Comparison of ENCODE assay signal across 8 cellular contexts in the genomic region with DNA sequence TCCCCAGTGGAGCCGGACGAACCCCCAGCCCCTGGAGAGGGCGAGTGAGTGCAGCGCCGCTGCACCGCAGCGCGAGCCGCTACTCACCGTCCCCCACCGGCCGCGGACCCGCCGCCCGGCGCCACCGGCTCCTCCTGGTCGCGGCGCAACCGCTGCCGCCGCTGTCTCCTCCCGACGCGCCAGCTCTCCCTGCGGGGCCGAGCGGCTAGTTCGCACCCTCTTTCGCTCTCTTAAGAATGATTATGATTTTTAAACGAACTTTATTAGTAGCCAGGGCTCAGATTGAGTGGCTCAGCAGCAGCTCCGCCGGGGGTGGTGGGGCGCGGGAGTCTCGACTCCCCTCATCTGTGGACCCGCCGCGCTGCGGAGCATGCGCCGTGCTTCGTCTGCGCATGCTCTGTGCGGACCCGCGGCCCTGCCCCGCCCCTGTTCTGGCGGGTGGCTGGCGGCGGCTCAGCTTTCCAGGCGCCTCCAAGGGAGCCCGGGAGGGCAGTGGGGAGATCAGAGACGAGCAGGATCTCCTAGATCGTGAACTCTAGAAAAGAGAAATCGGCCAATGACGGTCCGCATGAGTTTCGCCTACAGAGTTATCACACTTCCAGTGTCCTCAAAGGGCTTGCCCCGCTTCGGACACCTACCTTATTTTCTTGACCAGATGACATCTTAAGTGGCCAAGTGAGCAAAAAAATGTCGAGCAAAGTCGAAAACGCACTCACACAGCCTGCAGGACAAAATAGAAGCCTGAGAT.
A peak's percentile ranks its signal among the peaks of the same experiment; 100 is the strongest.
DNase-seq lines count a peak whose midpoint lies in the region; ATAC-seq and TF ChIP-seq lines count a peak whose summit lies in the region.

A gene (minus strand): TSS at position 372 of the 748 bp plus-strand sequence. CDS start 11,927 bp downstream, outside the sequence.

- H4K20me1 ChIP-seq in OCI-LY3 (ENCODE audit: insufficient read depth, low read length), result no peaks in the 10 kb centered on the region

- peaks cover 45% of the 10 kb centered on the region for H3K79me2 ChIP-seq in OCI-LY3 (ENCODE audit: low read length)

- H3K27me3 ChIP-seq in HUES6 (ENCODE audit: control insufficient read depth, insufficient read depth, low read length) (no peaks in the 10 kb centered on the region), OCI-LY3 (ENCODE audit: low read depth, low read length) (no peaks in the 10 kb centered on the region), mucosa of rectum (ENCODE audit: control insufficient read depth in 2 of 2, insufficient read depth in 2 of 2, low read length in 2 of 2) (no peaks in the 10 kb centered on the region)

- H3K4me2 ChIP-seq in OCI-LY3 (ENCODE audit: low read length), result peak within 1 kb of the TSS; percentile 90

- peak; percentile 75 for TF ChIP-seq POLR2A in erythroblast (IDR thresholded peaks at IDR 0.05; ENCODE audit: low read length)

- DNase-seq in DMS153 (lab: John Stamatoyannopoulos, UW) (peak; percentile 69), erythroblast (lab: John Stamatoyannopoulos, UW) (peak; percentile 86 to 92)
- peak; percentile 91 for DNase-seq in activated T-cell treated with anti-CD3 and anti-CD28 coated beads, Interleukin-2, amount 50 U/mL, for 1 hour
- peak; percentile 59 to 67 for DNase-seq in stimulated activated CD8-positive, alpha-beta memory T cell treated with anti-CD3 and anti-CD28 coated beads, Interleukin-4, amount 100 ng/mL, for 4 hours (ENCODE audit: low read depth in 2 of 2, low spot score in 1 of 2)

- H3K27ac ChIP-seq in HUES6 (ENCODE audit: low read depth, low read length), result peak within 1 kb of the TSS; percentile 98
- H3K27ac ChIP-seq in OCI-LY3 (ENCODE audit: low read length), result peak within 1 kb of the TSS; percentile 50
- H3K27ac ChIP-seq in mucosa of rectum (ENCODE audit: low read depth in 2 of 2, low read length in 2 of 2), result peak within 1 kb of the TSS; percentile 77 to 85

- H3K4me3 ChIP-seq in HUES6 (ENCODE audit: low read depth, low read length), result peak within 1 kb of the TSS; percentile 88
- H3K4me3 ChIP-seq in OCI-LY3 (ENCODE audit: low read length), result peak within 1 kb of the TSS; percentile 94
- peak within 1 kb of the TSS; percentile 76 to 80 for H3K4me3 ChIP-seq in mucosa of rectum (ENCODE audit: low read length in 2 of 2)

- peaks cover 28% of the 10 kb centered on the region for H3K4me1 ChIP-seq in HUES6 (ENCODE audit: control insufficient read depth, insufficient read depth, low read length)
- H3K4me1 ChIP-seq in OCI-LY3 (ENCODE audit: low read length), result peaks cover 18% of the 10 kb centered on the region
- H3K4me1 ChIP-seq in mucosa of rectum (ENCODE audit: control insufficient read depth in 2 of 2, insufficient read depth in 2 of 2, low read length in 2 of 2), result peaks cover 4 to 8% of the 10 kb centered on the region in 2 donors

- peak within 1 kb of the TSS; percentile 100 for H2AFZ ChIP-seq in OCI-LY3 (ENCODE audit: low read depth, low read length)

- H3K9ac ChIP-seq in HUES6 (ENCODE audit: low read length), result peak within 1 kb of the TSS; percentile 93
- peak within 1 kb of the TSS; percentile 91 for H3K9ac ChIP-seq in OCI-LY3 (ENCODE audit: low read length)
- peak within 1 kb of the TSS; percentile 82 to 86 for H3K9ac ChIP-seq in mucosa of rectum (ENCODE audit: low read depth in 1 of 2, low read length in 2 of 2)

- H3K9me3 ChIP-seq in HUES6 (ENCODE audit: control insufficient read depth, insufficient read depth, low read depth, low read length), result peaks cover 8% of the 10 kb centered on the region; the same call in 1 of the 2 replicates
- no peaks in the 10 kb centered on the region for H3K9me3 ChIP-seq in OCI-LY3 (ENCODE audit: insufficient read depth, low read length)
- H3K9me3 ChIP-seq in mucosa of rectum (ENCODE audit: control insufficient read depth in 2 of 2, low read length in 2 of 2), result no peaks in the 10 kb centered on the region

- H3K36me3 ChIP-seq in HUES6 (ENCODE audit: control insufficient read depth, insufficient read depth, low read length), result peaks cover 7% of the 10 kb centered on the region; the same call in 1 of the 2 replicates
- H3K36me3 ChIP-seq in OCI-LY3 (replicated peaks; ENCODE audit: low read depth, low read length), result peaks cover 4% of the 10 kb centered on the region
- H3K36me3 ChIP-seq in mucosa of rectum (ENCODE audit: control insufficient read depth in 2 of 2, insufficient read depth in 2 of 2, low read length in 2 of 2), result no peaks in the 10 kb centered on the region

- TF ChIP-seq CTCF in OCI-LY3 (IDR thresholded peaks at IDR 0.05; ENCODE audit: low read depth, low read length), result peak; percentile 9; the same call in 1 of the 2 replicates

- peak; percentile 84 for ATAC-seq in GM21515 (IDR thresholded peaks at IDR 0.05; ENCODE audit: unreplicated experiment)

Comparison
In these comparisons a context has a peak if more than half of its experiments do, and no peak if none do; other contexts are left out.
1. Peak in every context shown above with its lines: DNase-seq, ATAC-seq, H3K4me3 ChIP-seq and H3K27ac ChIP-seq.